8 cellular contexts compared by ENCODE assay signal in genomic region chr11:72222907-72223614, GRCh38. TPM values are rescaled to one million over a fixed set of nuclear protein-coding genes. Genes with fewer than 3 reads are reported as not detected.
DNase-seq lines count a peak whose midpoint lies in the region; ATAC-seq and TF ChIP-seq lines count a peak whose summit lies in the region.

No MANE protein-coding gene starts in this region.

- TF ChIP-seq CTCF in ascending aorta (IDR thresholded peaks at IDR 0.05), result peak; percentile 17 to 24 (median 18)
- no peak for TF ChIP-seq CTCF in hepatocyte (IDR thresholded peaks at IDR 0.05; ENCODE audit: poor library complexity)
- peak; percentile 40 for TF ChIP-seq CTCF in retinal pigment epithelial cell (conservative IDR thresholded peaks at IDR 0.05; ENCODE audit: low read depth, low read length)

- H3K36me3 ChIP-seq in ascending aorta (peaks cover 1 to 12% of the 10 kb centered on the region in 2 donors), hepatocyte (replicated peaks; ENCODE audit: insufficient read depth, low read depth) (no peaks in the 10 kb centered on the region)

- no peaks in the 10 kb centered on the region for H3K9me3 ChIP-seq in ascending aorta
- no peaks in the 10 kb centered on the region for H3K9me3 ChIP-seq in hepatocyte (ENCODE audit: low read depth)

- H3K4me2 ChIP-seq in hepatocyte, result peak overlapping the region; percentile 83

- H3K4me1 ChIP-seq in ascending aorta, result peaks cover 6 to 18% of the 10 kb centered on the region in 2 donors
- peaks cover 20% of the 10 kb centered on the region for H3K4me1 ChIP-seq in hepatocyte (ENCODE audit: insufficient read depth)

- peaks cover 37% of the 10 kb centered on the region for H3K79me2 ChIP-seq in hepatocyte

- intact Hi-C loops in ascending aorta (cut with DNase I), result loop anchor here (2.0 to 10.0 kb wide), 6 partner anchors 110 to 1652 kb away; partner anchors contain the start of genes ANAPC15, CLPB, COA4 and LAMTOR1

- TF ChIP-seq POLR2A in GM15510 (IDR thresholded peaks at IDR 0.05; ENCODE audit: borderline replicate concordance, extremely low read depth, insufficient read length), result peak; percentile 55

- H3K9me2 ChIP-seq in hepatocyte (replicated peaks; ENCODE audit: insufficient read depth), result no peaks in the 10 kb centered on the region

- H2AFZ ChIP-seq in hepatocyte, result peak overlapping the region; percentile 93

- H4K20me1 ChIP-seq in hepatocyte (ENCODE audit: insufficient read depth, poor library complexity, severe bottlenecking), result peaks cover 30% of the 10 kb centered on the region

- H3K4me3 ChIP-seq in ascending aorta (peak overlapping the region; percentile 93 to 99), hepatocyte (peak overlapping the region; percentile 88), retinal pigment epithelial cell (ENCODE audit: low read length) (peak overlapping the region; percentile 91)

- H3K27ac ChIP-seq in ascending aorta (peak overlapping the region; percentile 96 to 97), hepatocyte (peak overlapping the region; percentile 97)

- peak; percentile 64 for ATAC-seq in HG02870 (IDR thresholded peaks at IDR 0.05; ENCODE audit: unreplicated experiment)

- WGBS in hepatocyte (ENCODE audit: low lambda C conversion rate, missing lambda C conversion rate), result 2% methylated on average over 34 of the region's 47 CpGs

- H3K27me3 ChIP-seq in ascending aorta (no peaks in the 10 kb centered on the region), hepatocyte (peaks cover 2% of the 10 kb centered on the region)

- DNase-seq in NCI-H1694 (lab: John Stamatoyannopoulos, UW) (peak; percentile 19), T-helper 2 cell (peak; percentile 88 to 97 (median 92)), ascending aorta (ENCODE audit: low spot score in 2 of 2) (peak; percentile 80 to 97), hepatocyte (ENCODE audit: low spot score) (peak; percentile 97), retinal pigment epithelial cell (ENCODE audit: low read depth) (peak; percentile 59), HuH-7.5 (ENCODE audit: low spot score) (no peak)

RNA-seq across cellular contexts. Expression of gene INPPL1, which starts 1.5 kb away (rescaled TPM):
- total RNA-seq in ascending aorta (76.0 TPM), hepatocyte (47.8 and 74.8 TPM in 2 replicates)
- 99.4 and 140 TPM in 2 replicates for polyA plus RNA-seq in hepatocyte

RNA-seq across cellular contexts. Expression of gene FOLR2, which starts 6.5 kb away (rescaled TPM):
- total RNA-seq in ascending aorta (34.5 TPM), hepatocyte (0.48 and 4.3 TPM in 2 replicates)
- polyA plus RNA-seq in hepatocyte, result 1.2 and 5.5 TPM in 2 replicates

RNA-seq across cellular contexts. Expression of gene PHOX2A, which starts 20.9 kb away (rescaled TPM):
- total RNA-seq in ascending aorta (not detected), hepatocyte (0.48 TPM in 1 of 2 replicates, not detected in the other)
- not detected in 2 replicates for polyA plus RNA-seq in hepatocyte

RNA-seq across cellular contexts. Expression of gene FOLR1, which starts 31.1 kb away (rescaled TPM):
- total RNA-seq in ascending aorta, result not detected
- total RNA-seq in hepatocyte, result 19.9 and 21.6 TPM in 2 replicates
- 13.4 and 26.8 TPM in 2 replicates for polyA plus RNA-seq in hepatocyte
